ENCODE assay signal across 28 cellular contexts in genomic region chr1:94032637-94033036, GRCh38.
"Had no signal": no experiment of that assay in that cellular context is flagged by ENCODE, and none has a peak within 500 bp of the region (broad histone marks: within the 10 kb centered on the region; RNA-seq: fewer than 3 reads in every experiment).

No MANE protein-coding gene starts in this region.

- ATAC-seq: esophagus mucosa; gastrocnemius medialis; left lobe of liver; mucosa of descending colon; natural killer cell treated with Interleukin-12 subunit alpha and Interleukin-12 subunit beta and Interleukin-15 and Interleukin-18, amount 100 ng/mL, for 72 hours; sciatic nerve; stimulated activated effector memory CD8-positive, alpha-beta T cell treated with anti-CD3 and anti-CD28 coated beads, Interleukin-12 subunit alpha, Interleukin-12 subunit beta, amount 100 ng/mL, for 72 hours; stimulated activated naive CD8-positive, alpha-beta T cell treated with anti-CD3 and anti-CD28 coated beads, Interleukin-15, Interleukin-2, amounts not matched to agents 100 U/mL and 50 U/mL, for 24 hours had no signal

- H3K27ac ChIP-seq: epithelial cell of prostate, gastrocnemius medialis, hepatocyte, neutrophil, prostate gland, right atrium auricular region, testis, tibial artery had no signal

- H3K27me3 ChIP-seq: gastrocnemius medialis, hepatocyte, right atrium auricular region, testis, tibial artery had no signal

- H3K79me2 ChIP-seq: hepatocyte had no signal

- H3K4me2 ChIP-seq: hepatocyte, smooth muscle cell had no signal

- H3K4me1 ChIP-seq: testis, tibial artery had no signal

- FAIRE-seq: kidney had no signal

- DNase-seq: dorsolateral prefrontal cortex; effector CD4-positive, alpha-beta T cell; endodermal cell; foreskin fibroblast; gastrocnemius medialis; head of caudate nucleus; kidney; mesenchymal stem cell; mucosa of descending colon; naive B cell; stimulated activated CD4-positive, alpha-beta T cell treated with anti-CD3 and anti-CD28 coated beads, Interleukin-12 subunit alpha, Interleukin-12 subunit beta, amount 100 ng/mL, for 4 hours; stimulated activated CD4-positive, alpha-beta T cell treated with anti-CD3 and anti-CD28 coated beads, Interleukin-1b, Interleukin-23, amount 100 ng/mL, for 48 hours; stimulated activated CD4-positive, alpha-beta T cell treated with anti-CD3 and anti-CD28 coated beads, Interleukin-4, amount 100 ng/mL, for 24 hours; stimulated activated naive CD8-positive, alpha-beta T cell treated with anti-CD3 and anti-CD28 coated beads, Interleukin-15, Interleukin-2, amounts not matched to agents 100 U/mL and 50 U/mL, for 24 hours; substantia nigra; testis; tibial artery had no signal

- H3K9me3 ChIP-seq: gastrocnemius medialis, mucosa of descending colon, neutrophil, prostate gland, right atrium auricular region, testis, tibial artery had no signal

- H3K4me3 ChIP-seq: dorsolateral prefrontal cortex, gastrocnemius medialis, hepatocyte, mucosa of descending colon, prostate gland, right atrium auricular region, smooth muscle cell, testis, tibial artery had no signal

- H3K36me3 ChIP-seq: gastrocnemius medialis, neutrophil, prostate gland, right atrium auricular region, tibial artery had no signal

- H2AFZ ChIP-seq: hepatocyte had no signal
